13 cellular contexts compared by ENCODE assay signal in genomic region chr7:1407883-1408282, GRCh38.
"Had no signal": no experiment of that assay in that cellular context is flagged by ENCODE, and none has a peak within 500 bp of the region (broad histone marks: within the 10 kb centered on the region; RNA-seq: fewer than 3 reads in every experiment).

No MANE protein-coding gene starts in this region.

- DNase-seq: activated CD4-positive, alpha-beta memory T cell treated with anti-CD3 and anti-CD28 coated beads for 36 hours; activated CD8-positive, alpha-beta memory T cell treated with anti-CD3 and anti-CD28 coated beads, Interleukin-2, amount 10 ng/mL, durations not matched to agents 7 days and 5 days; activated naive CD4-positive, alpha-beta T cell treated with anti-CD3 and anti-CD28 coated beads, Interleukin-2, amount 10 ng/mL, durations not matched to agents 7 days and 5 days; activated T-cell treated with anti-CD3 and anti-CD28 coated beads, Interleukin-2, amount 50 U/mL, for 24 hours; dermis blood vessel endothelial cell; effector memory CD8-positive, alpha-beta T cell; foreskin keratinocyte; glutamatergic neuron; hypothalamus; mesendoderm; natural killer cell; retina had no signal

- H3K9me3 Mint-ChIP-seq: activated CD4-positive, alpha-beta memory T cell treated with anti-CD3 and anti-CD28 coated beads for 36 hours; activated naive CD4-positive, alpha-beta T cell treated with anti-CD3 and anti-CD28 coated beads, Interleukin-2, amount 10 ng/mL, durations not matched to agents 7 days and 5 days; activated T-cell treated with anti-CD3 and anti-CD28 coated beads, Interleukin-2, amount 50 U/mL, for 24 hours; effector memory CD8-positive, alpha-beta T cell; natural killer cell; stimulated activated effector memory CD8-positive, alpha-beta T cell treated with anti-CD3 and anti-CD28 coated beads, Interleukin-12 subunit alpha, Interleukin-12 subunit beta, amount 100 ng/mL, for 72 hours had no signal

- H3K27ac Mint-ChIP-seq: activated CD4-positive, alpha-beta memory T cell treated with anti-CD3 and anti-CD28 coated beads for 36 hours; activated CD8-positive, alpha-beta memory T cell treated with anti-CD3 and anti-CD28 coated beads, Interleukin-2, amount 10 ng/mL, durations not matched to agents 7 days and 5 days; activated naive CD4-positive, alpha-beta T cell treated with anti-CD3 and anti-CD28 coated beads, Interleukin-2, amount 10 ng/mL, durations not matched to agents 7 days and 5 days; activated T-cell treated with anti-CD3 and anti-CD28 coated beads, Interleukin-2, amount 50 U/mL, for 24 hours; effector memory CD8-positive, alpha-beta T cell; natural killer cell; stimulated activated effector memory CD8-positive, alpha-beta T cell treated with anti-CD3 and anti-CD28 coated beads, Interleukin-12 subunit alpha, Interleukin-12 subunit beta, amount 100 ng/mL, for 72 hours had no signal

- H3K4me3 Mint-ChIP-seq: activated CD4-positive, alpha-beta memory T cell treated with anti-CD3 and anti-CD28 coated beads for 36 hours; activated CD8-positive, alpha-beta memory T cell treated with anti-CD3 and anti-CD28 coated beads, Interleukin-2, amount 10 ng/mL, durations not matched to agents 7 days and 5 days; activated naive CD4-positive, alpha-beta T cell treated with anti-CD3 and anti-CD28 coated beads, Interleukin-2, amount 10 ng/mL, durations not matched to agents 7 days and 5 days; activated T-cell treated with anti-CD3 and anti-CD28 coated beads, Interleukin-2, amount 50 U/mL, for 24 hours; effector memory CD8-positive, alpha-beta T cell; natural killer cell; stimulated activated effector memory CD8-positive, alpha-beta T cell treated with anti-CD3 and anti-CD28 coated beads, Interleukin-12 subunit alpha, Interleukin-12 subunit beta, amount 100 ng/mL, for 72 hours had no signal

- H3K36me3 Mint-ChIP-seq: activated CD4-positive, alpha-beta memory T cell treated with anti-CD3 and anti-CD28 coated beads for 36 hours; activated CD8-positive, alpha-beta memory T cell treated with anti-CD3 and anti-CD28 coated beads, Interleukin-2, amount 10 ng/mL, durations not matched to agents 7 days and 5 days; activated naive CD4-positive, alpha-beta T cell treated with anti-CD3 and anti-CD28 coated beads, Interleukin-2, amount 10 ng/mL, durations not matched to agents 7 days and 5 days; natural killer cell; stimulated activated effector memory CD8-positive, alpha-beta T cell treated with anti-CD3 and anti-CD28 coated beads, Interleukin-12 subunit alpha, Interleukin-12 subunit beta, amount 100 ng/mL, for 72 hours had no signal
